Comparison of ENCODE assay signal across 21 cellular contexts in genomic region chr13:84810781-84811180, GRCh38.
DNase-seq lines count a peak whose midpoint lies in the region; ATAC-seq, FAIRE-seq and TF ChIP-seq lines count a peak whose summit lies in the region.
"Had no signal": no experiment of that assay in that cellular context is flagged by ENCODE, and none has a peak within 500 bp of the region (broad histone marks: within the 10 kb centered on the region; RNA-seq: fewer than 3 reads in every experiment).

No MANE protein-coding gene starts in this region.

- H3K9ac ChIP-seq in SK-N-SH (no peak overlapping the region), SK-N-MC (ENCODE audit: insufficient read length) (no peak overlapping the region)
- H3K9ac ChIP-seq: GM23248 had no signal

- H3K4me1 Mint-ChIP-seq in Caco-2 (ENCODE audit: low read depth, unreplicated experiment): no peaks in the 10 kb centered on the region
- H3K4me1 Mint-ChIP-seq: B cell; CD4-positive, alpha-beta memory T cell had no signal

- no peaks in the 10 kb centered on the region for H4K20me1 ChIP-seq in SK-N-SH (ENCODE audit: insufficient read depth)

- 4% methylated on average over 4 of the region's 4 CpGs for WGBS in SK-N-SH (ENCODE audit: low lambda C conversion rate)
- 34 to 42% methylated on average over 4 of the region's 4 CpGs for WGBS in pancreas, 2 donors

- BruUV-seq in Caco-2 (replicated peaks; lab: Mats Ljungman, UMichigan): no TSS peak

- H3K4me3 ChIP-seq in SK-N-SH (ENCODE audit: low read depth in 2 of 2, low read length in 1 of 2) (no peak overlapping the region), SK-N-MC (0 out of 2 replicates have a peak overlapping the region, but pooled peaks have one; percentile 8), pancreas (no peak overlapping the region), Caco-2 (ENCODE audit: low read depth, low read length) (no peak overlapping the region)
- H3K4me3 ChIP-seq: GM12878, GM23248 had no signal

- CTCF ChIA-PET in SK-N-SH (lab: Yijun Ruan, JAX): no interaction called here
- CTCF ChIA-PET in Caco-2 (lab: Charles Lee): no interaction called here

- H3K36me3 ChIP-seq in SK-N-SH (replicated peaks in 1 of 2; ENCODE audit: control insufficient read depth in 1 of 2, insufficient read depth in 2 of 2, low read length in 1 of 2) (no peaks in the 10 kb centered on the region), SK-N-MC (ENCODE audit: insufficient read depth, low read length) (no peaks in the 10 kb centered on the region), pancreas (no peaks in the 10 kb centered on the region), Caco-2 (ENCODE audit: control insufficient read depth, insufficient read depth, low read length) (no peaks in the 10 kb centered on the region)

- peaks cover 5% of the 10 kb centered on the region for H3K27me3 Mint-ChIP-seq in Caco-2 (ENCODE audit: insufficient read depth, unreplicated experiment)
- H3K27me3 Mint-ChIP-seq: B cell; CD4-positive, alpha-beta memory T cell had no signal

- POLR2A ChIA-PET in SK-N-SH (lab: Yijun Ruan, JAX): no interaction called here
- POLR2A ChIA-PET in Caco-2 (lab: Charles Lee): no interaction called here

- no peak for TF ChIP-seq CTCF in SK-N-SH (IDR thresholded peaks at IDR 0.05)
- no peak for TF ChIP-seq CTCF in pancreas (IDR thresholded peaks at IDR 0.05)
- TF ChIP-seq CTCF in Caco-2 (IDR thresholded peaks at IDR 0.05; ENCODE audit: insufficient read depth in 1 of 2, low read depth in 1 of 2, low read length in 1 of 2, severe bottlenecking in 1 of 2, unreplicated experiment in 1 of 2): no peak

- H3K4me1 ChIP-seq in SK-N-SH (ENCODE audit: control insufficient read depth in 1 of 2, insufficient read depth in 2 of 2, low read depth in 1 of 2, low read length in 1 of 2) (peaks cover 0 to 14% of the 10 kb centered on the region in 2 experiments; a peak in 2 of 4 replicates), pancreas (no peaks in the 10 kb centered on the region), Caco-2 (no peaks in the 10 kb centered on the region)

- no peak for TF ChIP-seq RAD21 in SK-N-SH (IDR thresholded peaks at IDR 0.05; ENCODE audit: low read length)

- H2AFZ ChIP-seq in SK-N-SH (ENCODE audit: low read depth): no peak overlapping the region
- H2AFZ ChIP-seq: GM23248 had no signal

- no peaks in the 10 kb centered on the region for H3F3A ChIP-seq in SK-N-SH (replicated peaks; ENCODE audit: insufficient read depth)

- no peak overlapping the region for H3K4me2 ChIP-seq in SK-N-SH

- H3K4me3 Mint-ChIP-seq in Caco-2 (ENCODE audit: unreplicated experiment): no peak overlapping the region
- H3K4me3 Mint-ChIP-seq: B cell; CD4-positive, alpha-beta memory T cell had no signal

- DNase-seq in SK-N-SH (no peak), SK-N-MC (ENCODE audit: low read depth, low spot score) (no peak), left kidney (ENCODE audit: low read depth, low spot score) (peak; percentile 29), pancreas (no peak), CD1c-positive myeloid dendritic cell (ENCODE audit: extremely low spot score) (no peak), Caco-2 (no peak)
- DNase-seq: CD4-positive, alpha-beta memory T cell; DMS79; GDM1; GM23248; IMR-90; NCI-H187 treated with DMSO at 0.1 percent for 48 hours; NCI-H69; OCI-M1; RPMI8226 had no signal

- H3K27me3 ChIP-seq in SK-N-SH (ENCODE audit: insufficient read depth) (no peaks in the 10 kb centered on the region), pancreas (no peaks in the 10 kb centered on the region), Caco-2 (replicated peaks; ENCODE audit: control insufficient read depth, insufficient read depth, low read length) (no peaks in the 10 kb centered on the region)

- no peaks in the 10 kb centered on the region for H3K9me3 Mint-ChIP-seq in Caco-2 (ENCODE audit: unreplicated experiment)
- H3K9me3 Mint-ChIP-seq: CD4-positive, alpha-beta memory T cell had no signal

- peak overlapping the region in 1 of 2 experiments; percentile 55; a peak in 2 of 4 replicates for H3K27ac ChIP-seq in SK-N-SH (ENCODE audit: low read depth in 2 of 2, low read length in 1 of 2)
- H3K27ac ChIP-seq in SK-N-MC: peak overlapping the region; percentile 56
- H3K27ac ChIP-seq in pancreas: no peak overlapping the region
- H3K27ac ChIP-seq: 22Rv1, GM23248 had no signal

- no peaks in the 10 kb centered on the region for H3K36me3 Mint-ChIP-seq in Caco-2 (ENCODE audit: insufficient read depth, unreplicated experiment)
- H3K36me3 Mint-ChIP-seq: CD4-positive, alpha-beta memory T cell had no signal

- H3K27ac Mint-ChIP-seq in Caco-2 (ENCODE audit: unreplicated experiment): no peak overlapping the region
- H3K27ac Mint-ChIP-seq: B cell; CD4-positive, alpha-beta memory T cell had no signal

- peak in 1 of 2 experiments; percentile 45; a peak in 1 of 4 replicates for TF ChIP-seq EP300 in SK-N-SH (IDR thresholded peaks at IDR 0.05; ENCODE audit: borderline replicate concordance in 1 of 2, low read depth in 1 of 2, low read length in 1 of 2)

- H3K9me2 ChIP-seq in SK-N-SH: no peaks in the 10 kb centered on the region

- no peak for FAIRE-seq in pancreas (lab: Jason Lieb, UNC)
- FAIRE-seq: D721Med, GM12878 had no signal

- intact Hi-C loops in pancreas (cut with DNase I): no loop called here
- intact Hi-C loops in Caco-2 (cut with micrococcal nuclease; ENCODE audit: unreplicated experiment): no loop called here

- ATAC-seq in SK-N-SH treated with all-trans-retinoic acid at 6 μM for 48 hours: no peak
- no peak for ATAC-seq in pancreas
- ATAC-seq in HG03520 (IDR thresholded peaks at IDR 0.05; ENCODE audit: unreplicated experiment): no peak
- ATAC-seq: GM12878 had no signal

- H3K9me3 ChIP-seq in SK-N-SH: no peaks in the 10 kb centered on the region
- no peaks in the 10 kb centered on the region for H3K9me3 ChIP-seq in SK-N-MC (ENCODE audit: low read depth, low read length)
- no peaks in the 10 kb centered on the region for H3K9me3 ChIP-seq in pancreas
- no peaks in the 10 kb centered on the region for H3K9me3 ChIP-seq in Caco-2

- H3K79me2 ChIP-seq in SK-N-SH (ENCODE audit: insufficient read depth): no peaks in the 10 kb centered on the region

TF ChIP-seq in SK-N-SH, 30 proteins besides CTCF, POLR2A, EP300 and RAD21 (continues in another document):
- no peak for TF ChIP-seq FOSL2 (IDR thresholded peaks at IDR 0.05; ENCODE audit: borderline replicate concordance, low read depth)
- no peak for TF ChIP-seq JUND (IDR thresholded peaks at IDR 0.05)
- no peak for TF ChIP-seq NFIC (IDR thresholded peaks at IDR 0.05; ENCODE audit: borderline replicate concordance)
- TF ChIP-seq FOXM1 (IDR thresholded peaks at IDR 0.05; ENCODE audit: low read depth): no peak
- TF ChIP-seq USF1 (IDR thresholded peaks at IDR 0.05; ENCODE audit: borderline replicate concordance, low read depth): no peak
- no peak for TF ChIP-seq PBX3 (IDR thresholded peaks at IDR 0.05)
- no peak for TF ChIP-seq TEAD4 (IDR thresholded peaks at IDR 0.05; ENCODE audit: borderline replicate concordance, insufficient read depth)
- TF ChIP-seq ELF1 (IDR thresholded peaks at IDR 0.05): no peak
- 0 out of 2 replicates have a peak, but pooled peaks have one; percentile 15 for TF ChIP-seq RCOR1 (IDR thresholded peaks at IDR 0.05; ENCODE audit: low read length)
- no peak for TF ChIP-seq YY1 (IDR thresholded peaks at IDR 0.05; ENCODE audit: low read depth)

TF ChIP-seq in SK-N-SH treated with all-trans-retinoic acid at 6 μM for 48 hours, 23 proteins besides CTCF, POLR2A, EP300 and RAD21:
- TF ChIP-seq RARB (CRISPR knock-in tag; IDR thresholded peaks at IDR 0.05) (no peak), GLIS3 (CRISPR knock-in tag; IDR thresholded peaks at IDR 0.05) (no peak), ZNF8 (CRISPR knock-in tag; IDR thresholded peaks at IDR 0.05) (no peak), CSDC2 (CRISPR knock-in tag; IDR thresholded peaks at IDR 0.05) (no peak), ZC3H10 (CRISPR knock-in tag; IDR thresholded peaks at IDR 0.05) (no peak)
